1 cellular context compared by ENCODE assay signal in genomic region chr13:33285420-33286124, GRCh38.
TF ChIP-seq lines count a peak whose summit lies in the region.

Gene STARD13 (minus strand): TSS chr13:33285755. CDS start chr13:33285638, 117 bp downstream.

TF ChIP-seq in GM23338, 12 proteins besides CTCF, POLR2A, EP300 and RAD21 (continued from another document):
- TF ChIP-seq ZNF462 (CRISPR knock-in tag; IDR thresholded peaks at IDR 0.05) (no peak), REST (IDR thresholded peaks at IDR 0.05; ENCODE audit: unreplicated experiment) (no peak), POLR2AphosphoS5 (IDR thresholded peaks at IDR 0.05; ENCODE audit: low read depth) (0 out of 2 replicates have a peak, but pooled peaks have one; percentile 43), JUNB (IDR thresholded peaks at IDR 0.05; ENCODE audit: unreplicated experiment) (no peak)
TF ChIP-seq in GM23338: peak in this region for 1.
